In the genomic region with DNA sequence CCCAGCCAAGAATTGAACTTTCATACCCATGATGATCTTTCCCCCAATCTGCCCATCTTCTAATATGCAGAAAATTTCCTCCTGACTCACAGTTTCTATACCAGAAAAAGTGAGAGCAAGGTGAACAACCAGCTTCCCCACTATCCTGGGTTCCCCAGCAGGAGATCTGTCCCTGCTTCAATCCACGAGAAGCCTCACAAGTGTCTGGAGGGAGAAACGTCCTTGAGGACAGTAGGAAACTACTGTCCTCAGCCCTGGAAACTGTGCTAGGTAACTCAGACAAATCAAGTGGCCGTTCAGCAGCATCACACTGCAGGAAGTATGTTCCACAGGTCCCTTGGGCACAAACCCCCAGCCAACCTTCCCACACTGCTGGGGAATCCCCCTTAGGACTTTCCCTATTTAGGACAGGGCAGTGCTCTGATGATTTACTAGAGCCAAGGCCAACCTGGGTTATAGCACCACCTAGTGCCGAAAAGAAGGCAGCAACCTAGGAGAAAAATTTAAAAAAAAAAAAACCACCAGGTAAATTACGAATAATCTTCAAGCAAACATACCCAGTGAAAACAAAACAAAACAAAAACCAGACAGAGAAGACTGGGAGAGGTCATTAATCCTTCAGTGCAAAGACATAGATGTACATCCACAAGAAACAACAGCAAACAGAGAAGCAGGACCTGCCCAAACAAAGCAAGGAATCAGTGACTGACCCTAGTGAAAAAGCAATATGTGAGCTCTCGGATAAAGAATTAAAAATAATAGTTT, we compare ENCODE assay signal across 8 cellular contexts. TPM values are rescaled to one million over a fixed set of nuclear protein-coding genes. Genes with fewer than 3 reads are reported as not detected.
DNase-seq lines count a peak whose midpoint lies in the region; ATAC-seq and TF ChIP-seq lines count a peak whose summit lies in the region.

No MANE protein-coding gene starts in this region.

- DNase-seq in NCI-H2107 treated with DMSO at 0.1 percent for 48 hours (lab: John Stamatoyannopoulos, UW; ENCODE audit: unreplicated experiment) (peak; percentile 1), NCI-H2107 (lab: John Stamatoyannopoulos, UW) (no peak), NCI-H226 (peak; percentile 4), brain microvascular endothelial cell (peak; percentile 36), lung (ENCODE audit: low spot score) (no peak), MV-4-11 (lab: John Stamatoyannopoulos, UW) (no peak)

- H3K27ac ChIP-seq in brain microvascular endothelial cell (no peak overlapping the region), lung (ENCODE audit: low read depth in 1 of 2, low read length in 1 of 2) (no peak overlapping the region)

- H3K27me3 ChIP-seq in brain microvascular endothelial cell (replicated peaks): no peaks in the 10 kb centered on the region
- H3K27me3 ChIP-seq in lung (ENCODE audit: control insufficient read depth, insufficient read depth): no peaks in the 10 kb centered on the region

- in situ Hi-C loops in brain microvascular endothelial cell (cut with HindIII; ENCODE audit: low pct_ligation_motif_present, low sequenced_read_pairs): no loop called here

- peak; percentile 97 for ATAC-seq in GM18520 (IDR thresholded peaks at IDR 0.05; ENCODE audit: unreplicated experiment)
- peak; percentile 98 for ATAC-seq in HG02885 (IDR thresholded peaks at IDR 0.05; ENCODE audit: poor library complexity, unreplicated experiment)
- peak; percentile 79 for ATAC-seq in lung (ENCODE audit: insufficient read depth, low FRiP score)

- WGBS in lung, 2 donors: 35 to 47% methylated on average over 6 of the region's 6 CpGs

- H3K36me3 ChIP-seq in brain microvascular endothelial cell (replicated peaks) (no peaks in the 10 kb centered on the region), lung (ENCODE audit: control insufficient read depth in 2 of 2, insufficient read depth in 2 of 2, low read length in 2 of 2) (no peaks in the 10 kb centered on the region)

- H3K9me3 ChIP-seq in lung (ENCODE audit: control insufficient read depth in 2 of 2, insufficient read depth in 1 of 2, low read length in 1 of 2): peaks cover 0 to 3% of the 10 kb centered on the region in 2 donors

- TF ChIP-seq CTCF in brain microvascular endothelial cell (IDR thresholded peaks at IDR 0.05; ENCODE audit: low read depth, low read length, missing control alignments): peak; percentile 83
- TF ChIP-seq CTCF in lung (IDR thresholded peaks at IDR 0.05; ENCODE audit: control extremely low read depth, extremely low read depth): peak; percentile 8

- no peaks in the 10 kb centered on the region for H3K4me1 ChIP-seq in lung (ENCODE audit: control insufficient read depth in 2 of 2, insufficient read depth in 2 of 2, low read length in 2 of 2)

- no peak overlapping the region for H3K4me3 ChIP-seq in brain microvascular endothelial cell (ENCODE audit: low read depth, low read length)
- no peak overlapping the region for H3K4me3 ChIP-seq in lung

RNA-seq across cellular contexts. Expression of gene MORC1, which starts 36.0 kb away (rescaled TPM):
- total RNA-seq in lung: not detected
- polyA plus RNA-seq in lung: not detected

RNA-seq across cellular contexts. Expression of gene C3orf85, which starts 54.6 kb away (rescaled TPM):
- not detected for total RNA-seq in lung
- not detected for polyA plus RNA-seq in lung

Comparison
In these comparisons a context has a peak if more than half of its experiments do, and no peak if none do; other contexts are left out.
1. DNase-seq: peak in NCI-H2107 treated with DMSO at 0.1 percent for 48 hours (single experiment), NCI-H226 (single experiment) and brain microvascular endothelial cell (single experiment); none in NCI-H2107 (single experiment), lung (single experiment) and MV-4-11 (single experiment).
2. Peak in every context shown above with its lines, with median percentiles within 50 percentile points of each other: ATAC-seq.